1 cellular context compared by ENCODE assay signal in genomic region chr1:167599839-167600581, GRCh38.
TF ChIP-seq lines count a peak whose summit lies in the region.

No MANE protein-coding gene starts in this region.

TF ChIP-seq in K562, 482 proteins besides CTCF, POLR2A, EP300 and RAD21 (continued from another document and continues in another):
- TF ChIP-seq ZNF407 (IDR thresholded peaks at IDR 0.05; ENCODE audit: low read depth) (no peak), RFX1 (IDR thresholded peaks at IDR 0.05) (no peak), SNAPC5 (CRISPR knock-in tag; IDR thresholded peaks at IDR 0.05) (no peak), GATAD2B (IDR thresholded peaks at IDR 0.05; ENCODE audit: borderline replicate concordance) (peak; percentile 68; the same call in 1 of the 2 replicates), MYNN (IDR thresholded peaks at IDR 0.05) (no peak), MYNN (CRISPR knock-in tag; IDR thresholded peaks at IDR 0.05) (no peak), ZBTB1 (CRISPR knock-in tag; IDR thresholded peaks at IDR 0.05; ENCODE audit: borderline replicate concordance, low read depth) (no peak), MTF1 (CRISPR knock-in tag; IDR thresholded peaks at IDR 0.05; ENCODE audit: borderline replicate concordance) (no peak), TEAD2 (tag; IDR thresholded peaks at IDR 0.05) (no peak), POLR2AphosphoS5 (IDR thresholded peaks at IDR 0.05; ENCODE audit: control insufficient read depth, insufficient read depth, low read depth, low read length) (no peak), HNRNPL (IDR thresholded peaks at IDR 0.05; ENCODE audit: low read depth, low read length) (no peak), SIRT6 (IDR thresholded peaks at IDR 0.05; ENCODE audit: low read depth, low read length) (no peak), MGA (IDR thresholded peaks at IDR 0.05) (peak; percentile 16; the same call in 1 of the 2 replicates), ZNF551 (CRISPR knock-in tag; IDR thresholded peaks at IDR 0.05) (no peak), LEF1 (IDR thresholded peaks at IDR 0.05) (no peak; the same call in 1 of the 2 replicates), ZBTB49 (CRISPR knock-in tag; IDR thresholded peaks at IDR 0.05; ENCODE audit: borderline replicate concordance) (no peak), HMG20B (CRISPR knock-in tag; IDR thresholded peaks at IDR 0.05) (no peak), CBX8 (IDR thresholded peaks at IDR 0.05; ENCODE audit: borderline replicate concordance, extremely low read depth, low read depth, low read length, poor library complexity, severe bottlenecking) (no peak), HNRNPH1 (optimal IDR thresholded peaks at IDR 0.05; ENCODE audit: low read depth, low read length) (no peak), LARP7 (IDR thresholded peaks at IDR 0.05) (no peak), PHF20 (IDR thresholded peaks at IDR 0.05; ENCODE audit: partially characterized antibody) (no peak), SRSF3 (IDR thresholded peaks at IDR 0.05; ENCODE audit: insufficient read depth, low read length) (no peak), GMEB1 (CRISPR knock-in tag; IDR thresholded peaks at IDR 0.05) (no peak), ZNF316 (IDR thresholded peaks at IDR 0.05) (peak; percentile 56), TFE3 (CRISPR knock-in tag; IDR thresholded peaks at IDR 0.05) (no peak), NR0B1 (IDR thresholded peaks at IDR 0.05; ENCODE audit: partially characterized antibody) (no peak)
